ENCODE assay signal across 35 cellular contexts in genomic region chr5:154464435-154464834, GRCh38. TPM values are rescaled to one million over a fixed set of nuclear protein-coding genes. Genes with fewer than 3 reads are reported as not detected.
"Had no signal": no experiment of that assay in that cellular context is flagged by ENCODE, and none has a peak within 500 bp of the region (broad histone marks: within the 10 kb centered on the region; RNA-seq: fewer than 3 reads in every experiment).

No MANE protein-coding gene starts in this region.

- ATAC-seq: left cardiac atrium; lower lobe of right lung; natural killer cell; stimulated activated memory B cell treated with anti-CD40 and anti-IgM and Interleukin-4, amounts not matched to agents 10 μg/mL and 1 μg/mL and 100 μg/mL, for 72 hours; stimulated activated naive CD8-positive, alpha-beta T cell treated with anti-CD3 and anti-CD28 coated beads, Interleukin-15, amount 100 ng/mL, for 72 hours had no signal

- H3K4me3 ChIP-seq: left lung, lower lobe of right lung, neural progenitor cell, right atrium auricular region, right lobe of liver, smooth muscle cell, testis, thyroid gland, transverse colon, upper lobe of left lung, vagina had no signal

- H3K27ac ChIP-seq: left lung, lower lobe of right lung, neural progenitor cell, neutrophil, parathyroid adenoma, right atrium auricular region, right lobe of liver, testis, thyroid gland, transverse colon, upper lobe of left lung, vagina had no signal

- DNase-seq: hippocampal formation; kidney glomerular epithelial cell; left cardiac atrium; left lung; lower lobe of right lung; naive B cell; natural killer cell; nephron progenitor cell; occipital lobe; right lobe of liver; stimulated activated CD4-positive, alpha-beta T cell treated with anti-CD3 and anti-CD28 coated beads, Interleukin-1b, Interleukin-23, amount 100 ng/mL, for 48 hours; stimulated activated CD4-positive, alpha-beta T cell treated with anti-CD3 and anti-CD28 coated beads, Interleukin-2, amount 100 ng/mL, for 48 hours; stimulated activated CD4-positive, alpha-beta T cell treated with anti-CD3 and anti-CD28 coated beads, Interleukin-4, amount 100 ng/mL, for 4 hours; stimulated activated CD8-positive, alpha-beta memory T cell treated with anti-CD3 and anti-CD28 coated beads, Interleukin-4, amount 100 ng/mL, for 48 hours; stimulated activated naive CD4-positive, alpha-beta T cell treated with Interleukin-2 at 50 U/mL for 16 hours; stimulated activated naive CD8-positive, alpha-beta T cell treated with anti-CD3 and anti-CD28 coated beads, Interleukin-15, amount 100 ng/mL, for 72 hours; substantia nigra; testis; thyroid gland; transverse colon; upper lobe of left lung had no signal

RNA-seq across cellular contexts. Expression of gene HAND1, which starts 13.6 kb away (rescaled TPM):
- total RNA-seq: left lung, liver, mammary epithelial cell, natural killer cell, occipital lobe, osteocyte, pulmonary artery endothelial cell, renal cortical epithelial cell, right lobe of liver, skeletal muscle tissue, testis, thyroid gland, vagina had no signal
- polyA plus RNA-seq: keratinocyte, liver, mammary epithelial cell had no signal
